ENCODE assay signal across 14 cellular contexts in the genomic region with DNA sequence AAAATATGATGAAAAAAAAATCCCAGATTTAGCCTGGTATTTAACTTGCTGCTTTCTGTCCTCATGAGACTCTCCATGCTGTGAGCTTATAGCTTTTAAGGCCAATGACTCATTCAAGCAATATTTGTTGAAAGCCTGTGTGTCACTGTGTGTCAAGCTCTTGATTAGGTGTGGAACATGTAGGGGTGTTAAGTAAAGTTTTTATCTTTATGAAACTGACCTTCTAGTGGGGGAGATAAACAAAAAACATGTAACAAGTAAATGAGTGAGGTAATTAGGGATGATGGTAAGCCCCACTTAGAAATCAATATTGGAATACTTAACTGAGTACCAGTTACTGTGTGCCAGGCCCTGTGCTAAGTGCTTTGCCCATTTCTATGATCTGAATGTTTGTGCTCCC. TPM values are rescaled to one million over a fixed set of nuclear protein-coding genes. Genes with fewer than 3 reads are reported as not detected.
DNase-seq lines count a peak whose midpoint lies in the region; ATAC-seq and TF ChIP-seq lines count a peak whose summit lies in the region.
"Had no signal": no experiment of that assay in that cellular context is flagged by ENCODE, and none has a peak within 500 bp of the region (broad histone marks: within the 10 kb centered on the region; RNA-seq: fewer than 3 reads in every experiment).

No MANE protein-coding gene starts in this region.

- no peak overlapping the region for H3K4me3 Mint-ChIP-seq in Calu3 (ENCODE audit: low read depth, unreplicated experiment)

- peaks cover 26% of the 10 kb centered on the region for H3K4me1 ChIP-seq in mesodermal cell (ENCODE audit: control insufficient read depth, insufficient read depth, low read length, poor library complexity, severe bottlenecking)

- H3K9me3 ChIP-seq in MG63: peaks cover 6% of the 10 kb centered on the region
- no peaks in the 10 kb centered on the region for H3K9me3 ChIP-seq in mesodermal cell (ENCODE audit: control insufficient read depth, low read length)
- H3K9me3 ChIP-seq: heart right ventricle, neutrophil had no signal

- no TSS peak for BruUV-seq in Calu3 (replicated peaks; lab: Mats Ljungman, UMichigan)

- no peaks in the 10 kb centered on the region for H3K27me3 ChIP-seq in MG63
- H3K27me3 ChIP-seq: heart right ventricle had no signal

- POLR2A ChIA-PET in GM10248 (lab: Yijun Ruan, JAX): no interaction called here

- no peak for TF ChIP-seq POLR2A in GM18505 (IDR thresholded peaks at IDR 0.05; ENCODE audit: borderline replicate concordance, extremely low read depth, insufficient read depth, insufficient read length)

- no peak for TF ChIP-seq CTCF in Calu3 (IDR thresholded peaks at IDR 0.05; ENCODE audit: unreplicated experiment)
- no peak for TF ChIP-seq CTCF in cardiac fibroblast (IDR thresholded peaks at IDR 0.05; ENCODE audit: low read depth, low read length)
- no peak for TF ChIP-seq CTCF in GM10248 (IDR thresholded peaks at IDR 0.05; ENCODE audit: control extremely low read depth, extremely low read depth, low read depth, missing control alignments)

- peak overlapping the region; percentile 80 for H3K27ac ChIP-seq in mesodermal cell (ENCODE audit: low read depth, low read length, severe bottlenecking)
- H3K27ac ChIP-seq: KMS-11, neutrophil had no signal

- peaks cover 5% of the 10 kb centered on the region for H3K36me3 Mint-ChIP-seq in Calu3 (ENCODE audit: insufficient read depth, unreplicated experiment)

- ATAC-seq in HG03378 (IDR thresholded peaks at IDR 0.05; ENCODE audit: unreplicated experiment) (no peak), GM18505 (IDR thresholded peaks at IDR 0.05; ENCODE audit: unreplicated experiment) (no peak)

- H3K36me3 ChIP-seq in MG63 (no peaks in the 10 kb centered on the region), mesodermal cell (ENCODE audit: control insufficient read depth, insufficient read depth, low read length) (no peaks in the 10 kb centered on the region)
- H3K36me3 ChIP-seq: heart right ventricle, neutrophil had no signal

- H3K4me1 Mint-ChIP-seq in Calu3 (ENCODE audit: low read depth, unreplicated experiment): peaks cover 47% of the 10 kb centered on the region

- H3K27ac Mint-ChIP-seq in Calu3 (ENCODE audit: unreplicated experiment): peak overlapping the region; percentile 76

- DNase-seq in Calu3 (no peak), MG63 (peak; percentile 29), cardiac fibroblast (ENCODE audit: low read depth in 2 of 2) (peak; percentile 78 to 89), inferior parietal cortex (ENCODE audit: extremely low spot score) (no peak), GM10248 (ENCODE audit: extremely low spot score) (no peak)
- DNase-seq: activated CD4-positive, alpha-beta T cell treated with anti-CD3 and anti-CD28 coated beads for 4 hours; DND-41; heart right ventricle had no signal

- H3K4me3 ChIP-seq in MG63 (no peak overlapping the region), cardiac fibroblast (replicated peaks in 1 of 2; ENCODE audit: low read depth in 2 of 2, low read length in 2 of 2) (no peak overlapping the region), mesodermal cell (ENCODE audit: extremely low read depth, insufficient read depth, low read length, poor library complexity, severe bottlenecking) (no peak overlapping the region)
- H3K4me3 ChIP-seq: heart right ventricle had no signal

- no peaks in the 10 kb centered on the region for H3K9me3 Mint-ChIP-seq in Calu3 (ENCODE audit: low read depth, unreplicated experiment)

- H3K27me3 Mint-ChIP-seq in Calu3 (ENCODE audit: unreplicated experiment): no peaks in the 10 kb centered on the region

- CTCF ChIA-PET in Calu3 (lab: Charles Lee) (interaction anchor here (0.7 to 1.4 kb wide), 4 partner anchors 17 to 164 kb away, joined by 3 to 5 read pairs (median 4); a partner anchor contains a TSS), GM10248 (lab: Yijun Ruan, JAX) (interaction anchor here (1.0 to 2.3 kb wide), 3 partner anchors 9 to 352 kb away, joined by 3 to 9 read pairs (median 4); no protein-coding TSS in a partner anchor)

- intact Hi-C loops in Calu3 (cut with micrococcal nuclease; ENCODE audit: unreplicated experiment): loop anchor here (5.0 to 10.0 kb wide), 2 partner anchors 49 to 127 kb away; no protein-coding TSS in a partner anchor

RNA-seq across cellular contexts. Expression of a gene that starts 44.8 kb away (rescaled TPM):
- not detected in 2 replicates for total RNA-seq in Calu3 (2022)
- not detected in 2 replicates for total RNA-seq in MG63 (2014; rRNA removed; shearing (Covaris generic); ENCODE audit: low replicate concordance)
- polyA plus RNA-seq in mesodermal cell (2013, experiment 1 of 2): not detected
- not detected for polyA plus RNA-seq in mesodermal cell (2013, experiment 2 of 2)
- polyA plus RNA-seq: adipose tissue had no signal

Comparison
In these comparisons a context has a peak if more than half of its experiments do, and no peak if none do; other contexts are left out.
1. DNase-seq: peak in MG63 (single experiment) and cardiac fibroblast (2 of 2); none in Calu3 (single experiment), inferior parietal cortex (single experiment) and GM10248 (single experiment).